ENCODE assay signal across 24 cellular contexts in genomic region chr15:34297059-34297458, GRCh38. TPM values are rescaled to one million over a fixed set of nuclear protein-coding genes. Genes with fewer than 3 reads are reported as not detected.
DNase-seq lines count a peak whose midpoint lies in the region; ATAC-seq, FAIRE-seq and TF ChIP-seq lines count a peak whose summit lies in the region.
"Had no signal": no experiment of that assay in that cellular context is flagged by ENCODE, and none has a peak within 500 bp of the region (broad histone marks: within the 10 kb centered on the region; RNA-seq: fewer than 3 reads in every experiment).

No MANE protein-coding gene starts in this region.

- H3K9me3 ChIP-seq in heart left ventricle (no peaks in the 10 kb centered on the region), astrocyte (ENCODE audit: insufficient read depth, low read depth, low read length) (no peaks in the 10 kb centered on the region), mesenchymal stem cell (ENCODE audit: control insufficient read depth, low read length) (no peaks in the 10 kb centered on the region), aorta (ENCODE audit: control insufficient read depth, low read length) (no peaks in the 10 kb centered on the region), tibial nerve (no peaks in the 10 kb centered on the region), vagina (no peaks in the 10 kb centered on the region)
- H3K9me3 ChIP-seq: pancreas, spleen had no signal

- H2BK15ac ChIP-seq in mesenchymal stem cell (ENCODE audit: low read depth, poor library complexity, severe bottlenecking) = no peak overlapping the region

- no peak overlapping the region for H2BK12ac ChIP-seq in mesenchymal stem cell (ENCODE audit: low read length in 2 of 2)

- H2AFZ ChIP-seq in astrocyte (ENCODE audit: low read depth, low read length) = no peak overlapping the region
- H2AFZ ChIP-seq in mesenchymal stem cell (ENCODE audit: low read depth, low read length) = no peak overlapping the region

- no peak overlapping the region for H4K91ac ChIP-seq in mesenchymal stem cell (ENCODE audit: low read length)

- H3K9ac ChIP-seq in astrocyte (ENCODE audit: low read length) = no peak overlapping the region
- H3K9ac ChIP-seq in mesenchymal stem cell (ENCODE audit: low read length) = peak overlapping the region; percentile 40

- H3K23ac ChIP-seq in mesenchymal stem cell (ENCODE audit: low read length in 2 of 2) = no peak overlapping the region

- peaks cover 2% of the 10 kb centered on the region for H3K36me3 Mint-ChIP-seq in astrocyte (ENCODE audit: low read depth, unreplicated experiment)

- no peak for TF ChIP-seq EP300 in tibial nerve (IDR thresholded peaks at IDR 0.05)

- no peaks in the 10 kb centered on the region for H3K79me2 ChIP-seq in astrocyte (ENCODE audit: insufficient read depth, low read length)

- no peak overlapping the region for H2BK5ac ChIP-seq in mesenchymal stem cell (ENCODE audit: low read depth, low read length, poor library complexity, severe bottlenecking)

- H3K4me1 ChIP-seq in heart left ventricle (peaks cover 0 to 26% (median 19%) of the 10 kb centered on the region in 12 donors), astrocyte (ENCODE audit: insufficient read depth, low read length) (no peaks in the 10 kb centered on the region), mesenchymal stem cell (ENCODE audit: control insufficient read depth, insufficient read depth, low read depth, low read length) (no peaks in the 10 kb centered on the region), aorta (ENCODE audit: control insufficient read depth in 1 of 2, insufficient read depth in 2 of 2, low read length in 2 of 2) (peaks cover 0 to 8% of the 10 kb centered on the region in 2 donors), tibial nerve (peaks cover 0 to 9% (median 0%) of the 10 kb centered on the region in 4 donors), vagina (peaks cover 23% of the 10 kb centered on the region)
- H3K4me1 ChIP-seq: pancreas had no signal

- no peak overlapping the region for H3K27ac Mint-ChIP-seq in astrocyte (ENCODE audit: unreplicated experiment)
- H3K27ac Mint-ChIP-seq: activated CD4-positive, alpha-beta memory T cell treated with anti-CD3 and anti-CD28 coated beads for 36 hours; T-cell had no signal

- no peaks in the 10 kb centered on the region for H3K27me3 ChIP-seq in heart left ventricle
- H3K27me3 ChIP-seq in astrocyte (ENCODE audit: insufficient read depth, low read length) = no peaks in the 10 kb centered on the region
- no peaks in the 10 kb centered on the region for H3K27me3 ChIP-seq in mesenchymal stem cell (ENCODE audit: control insufficient read depth in 1 of 2, insufficient read depth in 1 of 2, low read length in 2 of 2)
- no peaks in the 10 kb centered on the region for H3K27me3 ChIP-seq in aorta (ENCODE audit: control insufficient read depth in 1 of 2, insufficient read depth in 2 of 2, low read length in 1 of 2)
- no peaks in the 10 kb centered on the region for H3K27me3 ChIP-seq in tibial nerve
- no peaks in the 10 kb centered on the region for H3K27me3 ChIP-seq in vagina
- H3K27me3 ChIP-seq: pancreas, spleen had no signal

- H4K20me1 ChIP-seq in astrocyte (ENCODE audit: insufficient read depth, low read length) = no peaks in the 10 kb centered on the region

- no peak overlapping the region for H3K4me3 Mint-ChIP-seq in astrocyte (ENCODE audit: unreplicated experiment)
- H3K4me3 Mint-ChIP-seq: activated CD4-positive, alpha-beta memory T cell treated with anti-CD3 and anti-CD28 coated beads for 36 hours; activated T-helper 1 cell treated with anti-CD3 and anti-CD28 coated beads, Interleukin-12 subunit alpha, Interleukin-12 subunit beta, Interleukin-2, Interleukin-4 antibody, amounts not matched to agents 30 ng/mL and 10 ng/mL and 1 ng/mL, durations not matched to agents 14 hours and 24 hours and 36 hours; T-cell had no signal

- H3K27ac ChIP-seq in heart left ventricle (peak overlapping the region in 10 of 12 donors; percentile 39 to 72 (median 51)), astrocyte (ENCODE audit: low read depth, low read length) (no peak overlapping the region), mesenchymal stem cell (ENCODE audit: low read length, poor library complexity, severe bottlenecking) (no peak overlapping the region), aorta (ENCODE audit: low read depth in 1 of 2, low read length in 2 of 2) (peak overlapping the region in 1 of 2 donors; percentile 20), tibial nerve (no peak overlapping the region), vagina (no peak overlapping the region)
- H3K27ac ChIP-seq: HL-60, pancreas, spleen had no signal

- no peaks in the 10 kb centered on the region for H3K9me3 Mint-ChIP-seq in astrocyte (ENCODE audit: unreplicated experiment)
- H3K9me3 Mint-ChIP-seq: activated CD4-positive, alpha-beta memory T cell treated with anti-CD3 and anti-CD28 coated beads for 36 hours; activated T-helper 1 cell treated with anti-CD3 and anti-CD28 coated beads, Interleukin-12 subunit alpha, Interleukin-12 subunit beta, Interleukin-2, Interleukin-4 antibody, amounts not matched to agents 30 ng/mL and 10 ng/mL and 1 ng/mL, durations not matched to agents 14 hours and 24 hours and 36 hours; T-cell had no signal

- ATAC-seq in heart left ventricle = peak in 2 of 4 donors; percentile 68 to 74
- no peak for ATAC-seq in left cardiac atrium
- peak; percentile 68 for ATAC-seq in aorta (ENCODE audit: low FRiP score)
- ATAC-seq: esophagus mucosa, pancreas, T-cell had no signal

- H3K27me3 Mint-ChIP-seq in astrocyte (ENCODE audit: low read depth, unreplicated experiment) = no peaks in the 10 kb centered on the region
- H3K27me3 Mint-ChIP-seq: activated CD4-positive, alpha-beta memory T cell treated with anti-CD3 and anti-CD28 coated beads for 36 hours; T-cell had no signal

- WGBS in heart left ventricle, 4 donors = 3 to 11% (median 4%) methylated on average over 1 of the region's 1 CpG
- WGBS in mesenchymal stem cell = no CpG with 5 or more reads among the region's 1 CpG
- WGBS in aorta, 2 donors = 0 to 1% methylated on average over 1 of the region's 1 CpG
- 6 to 7% methylated on average over 1 of the region's 1 CpG for WGBS in tibial nerve, 2 donors

- H3K36me3 ChIP-seq in heart left ventricle (no peaks in the 10 kb centered on the region), astrocyte (ENCODE audit: insufficient read depth, low read length) (no peaks in the 10 kb centered on the region), mesenchymal stem cell (ENCODE audit: control insufficient read depth in 1 of 2, insufficient read depth in 2 of 2, low read depth in 1 of 2, low read length in 2 of 2) (peaks cover 0 to 3% of the 10 kb centered on the region in 2 experiments), aorta (ENCODE audit: control insufficient read depth in 1 of 2, insufficient read depth in 2 of 2, low read length in 1 of 2) (no peaks in the 10 kb centered on the region), tibial nerve (peaks cover 0 to 5% (median 0%) of the 10 kb centered on the region in 3 donors), vagina (no peaks in the 10 kb centered on the region)
- H3K36me3 ChIP-seq: pancreas had no signal

- no peaks in the 10 kb centered on the region for H3K4me1 Mint-ChIP-seq in astrocyte (ENCODE audit: low read depth, unreplicated experiment)

- no peak overlapping the region for H3K14ac ChIP-seq in mesenchymal stem cell (ENCODE audit: low read length in 2 of 2)

- H3K4me3 ChIP-seq in heart left ventricle (peak overlapping the region in 1 of 12 donors; percentile 1), astrocyte (ENCODE audit: insufficient read depth, low read depth, low read length) (no peak overlapping the region), mesenchymal stem cell (ENCODE audit: insufficient read depth in 1 of 2, low read depth in 1 of 2, low read length in 2 of 2) (no peak overlapping the region), aorta (ENCODE audit: low read length in 2 of 2) (no peak overlapping the region), tibial nerve (no peak overlapping the region), vagina (no peak overlapping the region)
- H3K4me3 ChIP-seq: pancreas, spleen had no signal

- H2BK120ac ChIP-seq in mesenchymal stem cell (ENCODE audit: low read depth, low read length) = no peak overlapping the region

- no peak overlapping the region for H2AK5ac ChIP-seq in mesenchymal stem cell (ENCODE audit: low read length, severe bottlenecking)

- no peak for FAIRE-seq in astrocyte (lab: Jason Lieb, UNC)
- FAIRE-seq: pancreas had no signal

- TF ChIP-seq CTCF in heart left ventricle (IDR thresholded peaks at IDR 0.05) (no peak), astrocyte (IDR thresholded peaks at IDR 0.05; ENCODE audit: insufficient read depth, low read depth, low read length) (no peak), tibial nerve (IDR thresholded peaks at IDR 0.05) (no peak), vagina (IDR thresholded peaks at IDR 0.05) (no peak)

- intact Hi-C loops in heart left ventricle (cut with DNase I) = no loop called here
- intact Hi-C loops in left cardiac atrium (cut with DNase I) = no loop called here
- intact Hi-C loops in aorta (cut with DNase I) = no loop called here
- intact Hi-C loops in vagina (cut with DNase I) = no loop called here

- peaks cover 6% of the 10 kb centered on the region for H3K79me1 ChIP-seq in mesenchymal stem cell (replicated peaks; ENCODE audit: low read length, poor library complexity, severe bottlenecking)

- no peak overlapping the region for H3K18ac ChIP-seq in mesenchymal stem cell (ENCODE audit: low read depth in 1 of 2, low read length in 2 of 2)

- no peak overlapping the region for H3K4ac ChIP-seq in mesenchymal stem cell (ENCODE audit: low read depth in 1 of 2, low read length in 2 of 2)

- H3K4me2 ChIP-seq in astrocyte (ENCODE audit: low read length) = no peak overlapping the region
- no peak overlapping the region for H3K4me2 ChIP-seq in mesenchymal stem cell (ENCODE audit: low read length, poor library complexity, severe bottlenecking)

- TF ChIP-seq POLR2A in heart left ventricle (IDR thresholded peaks at IDR 0.05) (no peak), tibial nerve (IDR thresholded peaks at IDR 0.05) (no peak), vagina (IDR thresholded peaks at IDR 0.05) (no peak)

- no peak overlapping the region for H4K8ac ChIP-seq in mesenchymal stem cell (ENCODE audit: low read length)

- no peak for DNase-seq in heart left ventricle
- no peak for DNase-seq in left cardiac atrium
- DNase-seq in astrocyte (ENCODE audit: low read depth) = peak; percentile 13
- no peak for DNase-seq in mesenchymal stem cell
- no peak for DNase-seq in aorta
- no peak for DNase-seq in tibial nerve (ENCODE audit: low spot score in 2 of 2)
- DNase-seq in activated T-cell treated with anti-CD3 and anti-CD28 coated beads for 4 hours = no peak
- DNase-seq in vagina (ENCODE audit: extremely low spot score in 2 of 2) = no peak
- DNase-seq: ACHN; activated CD4-positive, alpha-beta memory T cell treated with anti-CD3 and anti-CD28 coated beads for 36 hours; Calu3; cortex of kidney; GDM1; hippocampal formation; kidney glomerular epithelial cell; NCI-H1048; pancreas; spleen; stimulated activated naive CD4-positive, alpha-beta T cell treated with Interleukin-2 at 50 U/mL for 16 hours; T-cell had no signal

RNA-seq across cellular contexts. Expression of gene SLC12A6, which starts 40.5 kb away (rescaled TPM):
- 10 to 100 TPM; 17.3 to 35.1 (median 24.9) TPM for total RNA-seq in heart left ventricle
- polyA plus RNA-seq in heart left ventricle = 1 to 10 TPM; 6.1 to 7.0 TPM
- 10 to 100 TPM; 16.0 to 19.6 TPM for total RNA-seq in left cardiac atrium
- 15.8 and 17.8 TPM in 2 replicates for total RNA-seq in astrocyte
- polyA plus RNA-seq in mesenchymal stem cell (2013, experiment 1 of 2) = 6.1 TPM
- polyA plus RNA-seq in mesenchymal stem cell (2013, experiment 2 of 2) = 5.1 TPM
- total RNA-seq in aorta = 10 to 100 TPM; 40.5 to 46.0 TPM
- 10 to 100 TPM; 14.8 to 20.0 TPM for polyA plus RNA-seq in aorta
- total RNA-seq in tibial nerve = 10 to 100 TPM; 26.9 to 36.9 (median 32.6) TPM
- 73.4 TPM for total RNA-seq in vagina

RNA-seq across cellular contexts. Expression of gene NOP10, which starts 45.9 kb away (rescaled TPM):
- total RNA-seq in heart left ventricle (100 to 1,000 TPM in 8 of 9 donors, 10 to 100 TPM in 1; 96.4 to 217 (median 132) TPM), left cardiac atrium (100 to 1,000 TPM; 109 to 117 TPM), astrocyte (209 and 224 TPM in 2 replicates), aorta (100 to 1,000 TPM in 1 of 2 donors, 10 to 100 TPM in 1; 95.6 to 105 TPM), tibial nerve (100 to 1,000 TPM in 1 of 4 donors, 10 to 100 TPM in 3; 75.4 to 133 (median 87.7) TPM), vagina (150 TPM)
- polyA plus RNA-seq in heart left ventricle (100 to 1,000 TPM; 200 to 384 TPM), aorta (100 to 1,000 TPM; 167 to 284 TPM)
- polyA plus RNA-seq in mesenchymal stem cell (2013, experiment 1 of 2) = 571 TPM
- polyA plus RNA-seq in mesenchymal stem cell (2013, experiment 2 of 2) = 586 TPM

RNA-seq across cellular contexts. Expression of gene NUTM1, which starts 46.1 kb away (rescaled TPM):
- total RNA-seq in heart left ventricle (not detected), left cardiac atrium (not detected), astrocyte (not detected in 2 replicates), aorta (not detected), tibial nerve (not detected), vagina (not detected)
- polyA plus RNA-seq in heart left ventricle (not detected), aorta (not detected)
- polyA plus RNA-seq in mesenchymal stem cell (2013, experiment 1 of 2) = not detected
- not detected for polyA plus RNA-seq in mesenchymal stem cell (2013, experiment 2 of 2)
- total RNA-seq: activated CD4-positive, alpha-beta memory T cell treated with anti-CD3 and anti-CD28 coated beads for 36 hours; activated T-helper 1 cell treated with anti-CD3 and anti-CD28 coated beads, Interleukin-12 subunit alpha, Interleukin-12 subunit beta, Interleukin-2, Interleukin-4 antibody, amounts not matched to agents 30 ng/mL and 10 ng/mL and 1 ng/mL, durations not matched to agents 14 hours and 24 hours and 36 hours; Calu3; esophagus mucosa; pancreas; spleen; T-cell; ureter had no signal
- polyA plus RNA-seq: pancreas had no signal

Comparison
In these comparisons a context has a peak if more than half of its experiments do, and no peak if none do; other contexts are left out.
1. H3K27ac ChIP-seq: peak in heart left ventricle (10 of 12); none in astrocyte (single experiment), mesenchymal stem cell (single experiment), tibial nerve (0 of 4) and vagina (single experiment).